13 cellular contexts compared by ENCODE assay signal in the genomic region with DNA sequence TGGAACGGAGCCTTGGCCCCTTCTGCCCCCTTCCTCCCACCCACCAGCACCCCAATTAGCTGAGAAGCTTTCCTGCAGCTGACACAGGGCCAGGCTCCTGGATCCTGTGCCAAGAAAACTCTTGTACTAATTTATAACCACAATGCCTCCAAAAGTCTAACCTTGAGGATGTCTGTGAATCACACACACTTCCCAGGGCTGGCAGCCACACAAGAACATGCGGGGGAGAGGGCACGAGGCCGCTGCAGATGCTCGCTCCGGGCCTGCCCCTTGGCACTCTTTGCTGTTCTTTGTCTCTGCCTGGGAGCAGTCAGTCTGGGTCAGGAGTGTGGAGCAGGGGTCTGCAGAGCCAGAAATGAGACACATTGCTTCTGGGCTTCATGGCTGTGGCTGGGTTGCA.
A peak's percentile ranks its signal among the peaks of the same experiment; 100 is the strongest.
DNase-seq lines count a peak whose midpoint lies in the region; ATAC-seq and TF ChIP-seq lines count a peak whose summit lies in the region.
"Had no signal": no experiment of that assay in that cellular context is flagged by ENCODE, and none has a peak within 500 bp of the region (broad histone marks: within the 10 kb centered on the region; RNA-seq: fewer than 3 reads in every experiment).

No MANE protein-coding gene starts in this region.

- H3K4me1 ChIP-seq in prostate gland (replicated peaks) (no peaks in the 10 kb centered on the region), spleen (peaks cover 0 to 29% (median 4%) of the 10 kb centered on the region in 6 donors)
- H3K4me1 ChIP-seq: HAP-1 had no signal

- H3K27me3 ChIP-seq in prostate gland (replicated peaks; ENCODE audit: insufficient read depth) (no peaks in the 10 kb centered on the region), spleen (replicated peaks in 1 of 7) (peaks cover 0 to 9% (median 0%) of the 10 kb centered on the region in 7 donors)

- H3K9me3 ChIP-seq in prostate gland (no peaks in the 10 kb centered on the region), spleen (no peaks in the 10 kb centered on the region)
- H3K9me3 ChIP-seq: HAP-1 had no signal

- TF ChIP-seq POLR2A in prostate gland (IDR thresholded peaks at IDR 0.05) (no peak), spleen (IDR thresholded peaks at IDR 0.05) (no peak)

- peaks cover 23% of the 10 kb centered on the region for H3K27me3 Mint-ChIP-seq in activated CD4-positive, alpha-beta T cell treated with anti-CD3 and anti-CD28 coated beads, Interleukin-2, amount 10 ng/mL, durations not matched to agents 24 days and 14 days
- peaks cover 54% of the 10 kb centered on the region for H3K27me3 Mint-ChIP-seq in activated CD8-positive, alpha-beta memory T cell treated with anti-CD3 and anti-CD28 coated beads, Interleukin-2, amount 10 ng/mL, durations not matched to agents 7 days and 5 days

- H3K27ac ChIP-seq in prostate gland (no peak overlapping the region), spleen (no peak overlapping the region)
- H3K27ac ChIP-seq: parathyroid adenoma had no signal

- H3K9me3 Mint-ChIP-seq in activated CD4-positive, alpha-beta T cell treated with anti-CD3 and anti-CD28 coated beads, Interleukin-2, amount 10 ng/mL, durations not matched to agents 24 days and 14 days = no peaks in the 10 kb centered on the region
- H3K9me3 Mint-ChIP-seq in activated CD8-positive, alpha-beta memory T cell treated with anti-CD3 and anti-CD28 coated beads, Interleukin-2, amount 10 ng/mL, durations not matched to agents 7 days and 5 days (ENCODE audit: low read depth) = peaks cover 2% of the 10 kb centered on the region

- no peaks in the 10 kb centered on the region for H3K36me3 Mint-ChIP-seq in activated CD4-positive, alpha-beta T cell treated with anti-CD3 and anti-CD28 coated beads, Interleukin-2, amount 10 ng/mL, durations not matched to agents 24 days and 14 days (ENCODE audit: low read depth)
- peaks cover 1% of the 10 kb centered on the region for H3K36me3 Mint-ChIP-seq in activated CD8-positive, alpha-beta memory T cell treated with anti-CD3 and anti-CD28 coated beads, Interleukin-2, amount 10 ng/mL, durations not matched to agents 7 days and 5 days

- ATAC-seq in activated CD8-positive, alpha-beta memory T cell treated with anti-CD3 and anti-CD28 coated beads, Interleukin-2, amount 10 ng/mL, durations not matched to agents 7 days and 5 days = no peak

- TF ChIP-seq CTCF in fibroblast of pulmonary artery (IDR thresholded peaks at IDR 0.05; ENCODE audit: low read length, missing control alignments) (no peak), prostate gland (IDR thresholded peaks at IDR 0.05) (no peak), spleen (IDR thresholded peaks at IDR 0.05 in 8 of 11, conservative IDR thresholded peaks at IDR 0.05 in 3 of 11) (no peak)

- no peak overlapping the region for H3K4me3 ChIP-seq in fibroblast of pulmonary artery (replicated peaks; ENCODE audit: low read depth, low read length)
- no peak overlapping the region for H3K4me3 ChIP-seq in prostate gland
- no peak overlapping the region for H3K4me3 ChIP-seq in spleen
- H3K4me3 ChIP-seq: HAP-1 had no signal

- WGBS in prostate gland = 8% methylated on average over 6 of the region's 6 CpGs
- WGBS in spleen, 5 donors = 62 to 91% (median 71%) methylated on average over 6 of the region's 6 CpGs

- no peaks in the 10 kb centered on the region for H3K36me3 ChIP-seq in prostate gland
- H3K36me3 ChIP-seq in spleen = no peaks in the 10 kb centered on the region
- H3K36me3 ChIP-seq: HAP-1 had no signal

- no peak overlapping the region for H3K27ac Mint-ChIP-seq in activated CD4-positive, alpha-beta T cell treated with anti-CD3 and anti-CD28 coated beads, Interleukin-2, amount 10 ng/mL, durations not matched to agents 24 days and 14 days
- no peak overlapping the region for H3K27ac Mint-ChIP-seq in activated CD8-positive, alpha-beta memory T cell treated with anti-CD3 and anti-CD28 coated beads, Interleukin-2, amount 10 ng/mL, durations not matched to agents 7 days and 5 days

- CTCF ChIA-PET in activated CD8-positive, alpha-beta memory T cell treated with anti-CD3 and anti-CD28 coated beads, Interleukin-2, amount 10 ng/mL, durations not matched to agents 7 days and 5 days (lab: Charles Lee) = interaction anchor here (1.0 kb wide), 1 partner anchor 167 kb away, joined by 3 read pairs; no protein-coding TSS in a partner anchor

- intact Hi-C loops in prostate gland (cut with DNase I) = no loop called here
- intact Hi-C loops in activated CD4-positive, alpha-beta T cell treated with anti-CD3 and anti-CD28 coated beads, Interleukin-2, amount 10 ng/mL, durations not matched to agents 24 days and 14 days (cut with micrococcal nuclease) = loop anchor here (5.0 kb wide), 3 partner anchors 65 to 285 kb away; partner anchors contain the start of gene KIF5C
- intact Hi-C loops in spleen (cut with DNase I; ENCODE audit: low total_unique reads) = no loop called here

- DNase-seq in GM03348 (ENCODE audit: low spot score) = peak; percentile 53
- DNase-seq in RPMI7951 (ENCODE audit: low read depth) = peak; percentile 76
- DNase-seq in fibroblast of pulmonary artery (ENCODE audit: low read depth) = peak; percentile 89
- DNase-seq in prostate gland (ENCODE audit: low spot score) = peak; percentile 10
- no peak for DNase-seq in activated CD4-positive, alpha-beta T cell treated with anti-CD3 and anti-CD28 coated beads, Interleukin-2, amount 10 ng/mL, durations not matched to agents 24 days and 14 days
- no peak for DNase-seq in activated CD8-positive, alpha-beta memory T cell treated with anti-CD3 and anti-CD28 coated beads, Interleukin-2, amount 10 ng/mL, durations not matched to agents 7 days and 5 days
- no peak for DNase-seq in spleen
- DNase-seq in NOMO-1 treated with dmso at 0.1 percent for 144 hours (lab: John Stamatoyannopoulos, UW; ENCODE audit: unreplicated experiment) = no peak
- DNase-seq: Calu3, cerebellar nuclear complex, SIG-M5 had no signal

- no peak overlapping the region for H3K4me3 Mint-ChIP-seq in activated CD4-positive, alpha-beta T cell treated with anti-CD3 and anti-CD28 coated beads, Interleukin-2, amount 10 ng/mL, durations not matched to agents 24 days and 14 days
- no peak overlapping the region for H3K4me3 Mint-ChIP-seq in activated CD8-positive, alpha-beta memory T cell treated with anti-CD3 and anti-CD28 coated beads, Interleukin-2, amount 10 ng/mL, durations not matched to agents 7 days and 5 days

- H3K4me1 Mint-ChIP-seq in activated CD4-positive, alpha-beta T cell treated with anti-CD3 and anti-CD28 coated beads, Interleukin-2, amount 10 ng/mL, durations not matched to agents 24 days and 14 days = peaks cover 17% of the 10 kb centered on the region
- H3K4me1 Mint-ChIP-seq in activated CD8-positive, alpha-beta memory T cell treated with anti-CD3 and anti-CD28 coated beads, Interleukin-2, amount 10 ng/mL, durations not matched to agents 7 days and 5 days = peaks cover 35% of the 10 kb centered on the region

Comparison
In these comparisons a context has a peak if more than half of its experiments do, and no peak if none do; other contexts are left out.
1. DNase-seq: peak in GM03348 (single experiment), RPMI7951 (single experiment), fibroblast of pulmonary artery (single experiment) and prostate gland (single experiment); none in activated CD4-positive, alpha-beta T cell treated with anti-CD3 and anti-CD28 coated beads, Interleukin-2, amount 10 ng/mL, durations not matched to agents 24 days and 14 days (single experiment), activated CD8-positive, alpha-beta memory T cell treated with anti-CD3 and anti-CD28 coated beads, Interleukin-2, amount 10 ng/mL, durations not matched to agents 7 days and 5 days (single experiment), spleen (single experiment) and NOMO-1 treated with dmso at 0.1 percent for 144 hours (single experiment).